In the genomic region with DNA sequence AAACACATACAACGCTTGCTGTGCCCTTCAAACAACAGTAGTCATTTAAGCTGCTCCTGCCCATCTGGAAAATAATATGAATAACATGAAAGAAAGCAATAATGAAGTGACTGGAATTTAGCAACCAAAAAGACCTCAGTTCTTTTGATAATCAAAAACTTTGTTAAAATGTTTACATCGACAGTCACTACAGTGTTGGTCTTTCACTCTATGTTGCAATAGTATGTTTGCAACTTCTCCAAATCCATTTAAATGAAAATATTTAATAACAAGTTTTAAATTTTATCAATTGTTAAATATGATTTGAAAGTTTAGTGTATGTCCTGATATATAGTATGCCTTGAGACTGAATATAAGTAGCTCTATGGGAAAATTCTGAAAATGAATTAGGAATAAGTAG, we compare ENCODE assay signal across 17 cellular contexts.
A peak's percentile ranks its signal among the peaks of the same experiment; 100 is the strongest.
DNase-seq lines count a peak whose midpoint lies in the region; ATAC-seq and TF ChIP-seq lines count a peak whose summit lies in the region.
"Had no signal": no experiment of that assay in that cellular context is flagged by ENCODE, and none has a peak within 500 bp of the region (broad histone marks: within the 10 kb centered on the region; RNA-seq: fewer than 3 reads in every experiment).

No MANE protein-coding gene starts in this region.

- H3K9me3 ChIP-seq in BLaER1 treated with 17β-estradiol and CSF1 and Interleukin-3, amounts not matched to agents 10 nM and 100 nM (replicated peaks in 1 of 11): no peaks in the 10 kb centered on the region
- H3K9me3 ChIP-seq in CD8-positive, alpha-beta memory T cell (ENCODE audit: low read length): no peaks in the 10 kb centered on the region
- H3K9me3 ChIP-seq: esophagus squamous epithelium, left lung, vagina had no signal

- H3K4me3 Mint-ChIP-seq in CD8-positive, alpha-beta memory T cell: peak overlapping the region; percentile 27 to 94 (median 89)
- H3K4me3 Mint-ChIP-seq in activated T-helper 17 cell treated with anti-CD3 and anti-CD28 coated beads, Interleukin-2, amount 50 U/mL, for 72 hours: peak overlapping the region; percentile 85
- H3K4me3 Mint-ChIP-seq in memory B cell: peak overlapping the region; percentile 55
- H3K4me3 Mint-ChIP-seq in nephron progenitor cell: no peak overlapping the region

- H3K9me3 Mint-ChIP-seq in CD8-positive, alpha-beta memory T cell: peaks cover 0 to 1% (median 0%) of the 10 kb centered on the region in 5 donors
- no peaks in the 10 kb centered on the region for H3K9me3 Mint-ChIP-seq in activated T-helper 17 cell treated with anti-CD3 and anti-CD28 coated beads, Interleukin-2, amount 50 U/mL, for 72 hours
- H3K9me3 Mint-ChIP-seq in memory B cell: no peaks in the 10 kb centered on the region
- no peaks in the 10 kb centered on the region for H3K9me3 Mint-ChIP-seq in nephron progenitor cell

- DNase-seq in CD8-positive, alpha-beta memory T cell: no peak
- DNase-seq in memory B cell (ENCODE audit: low spot score in 2 of 2) (no peak), iPS-NIHi7 (ENCODE audit: extremely low spot score) (no peak), cortex of kidney (lab: John Stamatoyannopoulos, UW) (no peak), nephron progenitor cell (no peak)
- DNase-seq in activated effector memory CD4-positive, alpha-beta T cell treated with Interleukin-2 at 50 U/mL for 16 hours: no peak
- DNase-seq: activated gamma-delta T cell treated with Interleukin-2 at 50 U/mL for 16 hours; cerebellar nuclear complex; esophagus squamous epithelium; left lung; NCI-H446; stimulated activated CD4-positive, alpha-beta T cell treated with anti-CD3 and anti-CD28 coated beads, Interleukin-2, amount 100 ng/mL, for 24 hours; stimulated activated CD8-positive, alpha-beta memory T cell treated with anti-CD3 and anti-CD28 coated beads, Interleukin-4, amount 100 ng/mL, for 48 hours had no signal

- CTCF ChIA-PET in CD8-positive, alpha-beta memory T cell (lab: Charles Lee): interaction anchor here (2.2 to 8.0 kb wide), 3 partner anchors 9 to 109 kb away, joined by 9 to 80 read pairs (median 28); a partner anchor contains a TSS

- peaks cover 0 to 32% (median 0%) of the 10 kb centered on the region in 11 experiments; a peak in 3 of 22 replicates for H4K20me1 ChIP-seq in BLaER1 treated with 17β-estradiol and CSF1 and Interleukin-3, amounts not matched to agents 10 nM and 100 nM

- peaks cover 27 to 70% (median 43%) of the 10 kb centered on the region in 10 experiments for H3K4me1 ChIP-seq in BLaER1 treated with 17β-estradiol and CSF1 and Interleukin-3, amounts not matched to agents 10 nM and 100 nM
- peaks cover 93% of the 10 kb centered on the region for H3K4me1 ChIP-seq in CD8-positive, alpha-beta memory T cell (ENCODE audit: insufficient read depth, low read length)

- POLR2A ChIA-PET in CD8-positive, alpha-beta memory T cell (lab: Charles Lee): interaction anchor here (1.0 kb wide), 1 partner anchor 9 kb away, joined by 3 read pairs; no protein-coding TSS in a partner anchor

- H3K36me3 ChIP-seq in BLaER1 treated with 17β-estradiol and CSF1 and Interleukin-3, amounts not matched to agents 10 nM and 100 nM: peaks cover 0 to 29% (median 0%) of the 10 kb centered on the region in 11 experiments; a peak in 4 of 22 replicates
- no peaks in the 10 kb centered on the region for H3K36me3 ChIP-seq in CD8-positive, alpha-beta memory T cell (ENCODE audit: insufficient read depth, low read length)
- H3K36me3 ChIP-seq: esophagus squamous epithelium, left lung, vagina had no signal

- no peaks in the 10 kb centered on the region for H3K27me3 ChIP-seq in BLaER1 treated with 17β-estradiol and CSF1 and Interleukin-3, amounts not matched to agents 10 nM and 100 nM
- no peaks in the 10 kb centered on the region for H3K27me3 ChIP-seq in CD8-positive, alpha-beta memory T cell (ENCODE audit: insufficient read depth, low read length, poor library complexity, severe bottlenecking)
- H3K27me3 ChIP-seq: esophagus squamous epithelium, left lung, vagina had no signal

- no peaks in the 10 kb centered on the region for H3K27me3 Mint-ChIP-seq in CD8-positive, alpha-beta memory T cell
- no peaks in the 10 kb centered on the region for H3K27me3 Mint-ChIP-seq in activated T-helper 17 cell treated with anti-CD3 and anti-CD28 coated beads, Interleukin-2, amount 50 U/mL, for 72 hours
- no peaks in the 10 kb centered on the region for H3K27me3 Mint-ChIP-seq in memory B cell
- H3K27me3 Mint-ChIP-seq in nephron progenitor cell (ENCODE audit: low read depth, poor library complexity): peaks cover 12% of the 10 kb centered on the region

- H3K9ac ChIP-seq in BLaER1 treated with 17β-estradiol and CSF1 and Interleukin-3, amounts not matched to agents 10 nM and 100 nM: no peak overlapping the region

- H3K27ac Mint-ChIP-seq in CD8-positive, alpha-beta memory T cell: peak overlapping the region; percentile 88 to 99 (median 97)
- peak overlapping the region; percentile 43 for H3K27ac Mint-ChIP-seq in activated T-helper 17 cell treated with anti-CD3 and anti-CD28 coated beads, Interleukin-2, amount 50 U/mL, for 72 hours
- H3K27ac Mint-ChIP-seq in memory B cell: peak overlapping the region; percentile 94
- no peak overlapping the region for H3K27ac Mint-ChIP-seq in nephron progenitor cell

- H3K4me1 Mint-ChIP-seq in CD8-positive, alpha-beta memory T cell: peaks cover 90 to 97% (median 96%) of the 10 kb centered on the region in 3 donors
- peaks cover 65% of the 10 kb centered on the region for H3K4me1 Mint-ChIP-seq in activated T-helper 17 cell treated with anti-CD3 and anti-CD28 coated beads, Interleukin-2, amount 50 U/mL, for 72 hours
- H3K4me1 Mint-ChIP-seq in memory B cell: peaks cover 54% of the 10 kb centered on the region
- peaks cover 8% of the 10 kb centered on the region for H3K4me1 Mint-ChIP-seq in nephron progenitor cell

- H3K27ac ChIP-seq in BLaER1 treated with 17β-estradiol and CSF1 and Interleukin-3, amounts not matched to agents 10 nM and 100 nM: peak overlapping the region in 2 of 11 experiments; percentile 19 to 43; a peak in 2 of 22 replicates
- H3K27ac ChIP-seq in CD8-positive, alpha-beta memory T cell (ENCODE audit: low read depth, low read length): peak overlapping the region; percentile 41

- ATAC-seq in activated T-helper 17 cell treated with anti-CD3 and anti-CD28 coated beads, Interleukin-2, amount 50 U/mL, for 72 hours (replicated peaks): no peak
- no peak for ATAC-seq in memory B cell (ENCODE audit: low read depth)
- ATAC-seq: K562 had no signal

- H3K4me2 ChIP-seq in BLaER1 treated with 17β-estradiol and CSF1 and Interleukin-3, amounts not matched to agents 10 nM and 100 nM: peak overlapping the region; percentile 73 to 87 (median 78); a peak in 20 of 22 replicates

- no peak for TF ChIP-seq CTCF in nephron progenitor cell (IDR thresholded peaks at IDR 0.05)

- peaks cover 14 to 46% (median 18%) of the 10 kb centered on the region in 3 donors for H3K36me3 Mint-ChIP-seq in CD8-positive, alpha-beta memory T cell
- H3K36me3 Mint-ChIP-seq in activated T-helper 17 cell treated with anti-CD3 and anti-CD28 coated beads, Interleukin-2, amount 50 U/mL, for 72 hours (ENCODE audit: low read depth): peaks cover 54% of the 10 kb centered on the region
- H3K36me3 Mint-ChIP-seq in memory B cell: peaks cover 26% of the 10 kb centered on the region
- no peaks in the 10 kb centered on the region for H3K36me3 Mint-ChIP-seq in nephron progenitor cell (ENCODE audit: low read depth)

- H3K4me3 ChIP-seq in BLaER1 treated with 17β-estradiol and CSF1 and Interleukin-3, amounts not matched to agents 10 nM and 100 nM: no peak overlapping the region
- peak overlapping the region; percentile 35 for H3K4me3 ChIP-seq in CD8-positive, alpha-beta memory T cell (ENCODE audit: low read length)
- H3K4me3 ChIP-seq: esophagus squamous epithelium, K562, left lung, vagina had no signal
